24 cellular contexts compared by ENCODE assay signal in the genomic region with DNA sequence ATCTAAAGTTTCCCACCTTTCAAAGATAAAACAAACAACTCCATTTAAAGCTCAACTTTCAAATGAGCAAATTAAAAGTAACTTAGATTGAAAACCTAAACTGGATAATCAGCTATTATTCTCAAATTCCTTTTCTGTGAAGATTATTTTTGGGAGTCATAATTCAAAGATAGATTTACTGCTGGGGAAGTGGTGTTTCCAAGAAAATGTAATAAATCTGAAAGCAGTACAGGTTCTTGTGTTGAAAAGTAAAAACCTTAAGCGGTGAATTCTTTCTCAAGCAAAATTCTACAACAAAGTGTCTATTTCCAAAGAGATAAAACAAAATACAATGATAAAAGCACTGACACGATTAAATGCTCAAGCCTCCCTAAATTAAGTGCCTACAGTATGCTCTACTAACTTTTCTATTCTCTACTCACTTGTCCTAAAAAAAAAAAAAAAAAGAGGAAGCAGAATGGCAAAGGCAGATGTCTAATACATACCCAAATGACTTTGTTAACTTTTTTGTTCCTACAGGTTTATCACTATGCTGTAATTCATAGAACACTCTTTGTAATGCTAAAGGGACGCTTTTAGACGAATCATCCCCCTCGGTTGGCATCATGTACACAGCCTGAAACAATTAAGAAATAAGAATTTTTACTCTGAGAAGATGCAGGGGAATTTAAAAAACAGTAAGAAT. TPM values are rescaled to one million over a fixed set of nuclear protein-coding genes. Genes with fewer than 3 reads are reported as not detected.
A peak's percentile ranks its signal among the peaks of the same experiment; 100 is the strongest.
DNase-seq lines count a peak whose midpoint lies in the region; ATAC-seq and TF ChIP-seq lines count a peak whose summit lies in the region.
"Had no signal": no experiment of that assay in that cellular context is flagged by ENCODE, and none has a peak within 500 bp of the region (broad histone marks: within the 10 kb centered on the region; RNA-seq: fewer than 3 reads in every experiment).

No MANE protein-coding gene starts in this region.

- peak overlapping the region; percentile 18 for H3K27ac Mint-ChIP-seq in stimulated activated naive CD8-positive, alpha-beta T cell treated with anti-CD3 and anti-CD28 coated beads, Interleukin-15, Interleukin-2, amounts not matched to agents 100 ng/mL and 50 ng/mL, for 24 hours
- peak overlapping the region; percentile 45 for H3K27ac Mint-ChIP-seq in chondrocyte (ENCODE audit: unreplicated experiment)
- H3K27ac Mint-ChIP-seq: activated T-helper 1 cell treated with anti-CD3 and anti-CD28 coated beads, Interleukin-12 subunit alpha, Interleukin-12 subunit beta, Interleukin-2, Interleukin-4 antibody, amounts not matched to agents 30 ng/mL and 10 ng/mL and 1 ng/mL, durations not matched to agents 14 hours and 24 hours and 36 hours; CD4-positive, CD25-positive, alpha-beta regulatory T cell; dendritic cell treated with granulocyte-macrophage colony-stimulating factor and Interleukin-4, amounts not matched to agents 40 ng/mL and 50 ng/mL, for 4 days had no signal

- no peak for ATAC-seq in stimulated activated naive CD8-positive, alpha-beta T cell treated with anti-CD3 and anti-CD28 coated beads, Interleukin-15, Interleukin-2, amounts not matched to agents 100 U/mL and 50 U/mL, for 24 hours
- ATAC-seq in HG03280 (IDR thresholded peaks at IDR 0.05; ENCODE audit: unreplicated experiment), result no peak
- ATAC-seq: left ventricle myocardium superior had no signal

- no peak overlapping the region for H3K4me3 Mint-ChIP-seq in stimulated activated naive CD8-positive, alpha-beta T cell treated with anti-CD3 and anti-CD28 coated beads, Interleukin-15, Interleukin-2, amounts not matched to agents 100 ng/mL and 50 ng/mL, for 24 hours
- no peak overlapping the region for H3K4me3 Mint-ChIP-seq in chondrocyte (ENCODE audit: unreplicated experiment)
- H3K4me3 Mint-ChIP-seq: activated T-helper 1 cell treated with anti-CD3 and anti-CD28 coated beads, Interleukin-12 subunit alpha, Interleukin-12 subunit beta, Interleukin-2, Interleukin-4 antibody, amounts not matched to agents 30 ng/mL and 10 ng/mL and 1 ng/mL, durations not matched to agents 14 hours and 24 hours and 36 hours; CD4-positive, CD25-positive, alpha-beta regulatory T cell; dendritic cell treated with granulocyte-macrophage colony-stimulating factor and Interleukin-4, amounts not matched to agents 40 ng/mL and 50 ng/mL, for 4 days; neural crest cell had no signal

- no peaks in the 10 kb centered on the region for H3K9me3 Mint-ChIP-seq in stimulated activated naive CD8-positive, alpha-beta T cell treated with anti-CD3 and anti-CD28 coated beads, Interleukin-15, Interleukin-2, amounts not matched to agents 100 ng/mL and 50 ng/mL, for 24 hours
- no peaks in the 10 kb centered on the region for H3K9me3 Mint-ChIP-seq in chondrocyte (ENCODE audit: low read depth)
- H3K9me3 Mint-ChIP-seq: activated T-helper 1 cell treated with anti-CD3 and anti-CD28 coated beads, Interleukin-12 subunit alpha, Interleukin-12 subunit beta, Interleukin-2, Interleukin-4 antibody, amounts not matched to agents 30 ng/mL and 10 ng/mL and 1 ng/mL, durations not matched to agents 14 hours and 24 hours and 36 hours; dendritic cell treated with granulocyte-macrophage colony-stimulating factor and Interleukin-4, amounts not matched to agents 40 ng/mL and 50 ng/mL, for 4 days; neural crest cell had no signal

- H3K36me3 Mint-ChIP-seq in stimulated activated naive CD8-positive, alpha-beta T cell treated with anti-CD3 and anti-CD28 coated beads, Interleukin-15, Interleukin-2, amounts not matched to agents 100 ng/mL and 50 ng/mL, for 24 hours (ENCODE audit: low read depth), result peaks cover 91% of the 10 kb centered on the region
- peaks cover 50% of the 10 kb centered on the region for H3K36me3 Mint-ChIP-seq in chondrocyte (ENCODE audit: low read depth)

- in situ Hi-C loops in G401 (cut with HindIII; ENCODE audit: low sequenced_read_pairs), result no loop called here

- H3K4me1 Mint-ChIP-seq in stimulated activated naive CD8-positive, alpha-beta T cell treated with anti-CD3 and anti-CD28 coated beads, Interleukin-15, Interleukin-2, amounts not matched to agents 100 ng/mL and 50 ng/mL, for 24 hours (ENCODE audit: low read depth), result peaks cover 55% of the 10 kb centered on the region
- peaks cover 21% of the 10 kb centered on the region for H3K4me1 Mint-ChIP-seq in chondrocyte (ENCODE audit: low read depth)

- H3K27ac ChIP-seq in VCaP, result peak overlapping the region; percentile 67
- H3K27ac ChIP-seq: cardiac muscle cell, HL-60, thoracic aorta had no signal

- no peaks in the 10 kb centered on the region for H3K27me3 Mint-ChIP-seq in stimulated activated naive CD8-positive, alpha-beta T cell treated with anti-CD3 and anti-CD28 coated beads, Interleukin-15, Interleukin-2, amounts not matched to agents 100 ng/mL and 50 ng/mL, for 24 hours
- H3K27me3 Mint-ChIP-seq in chondrocyte (ENCODE audit: low read depth), result no peaks in the 10 kb centered on the region
- H3K27me3 Mint-ChIP-seq: CD4-positive, CD25-positive, alpha-beta regulatory T cell; dendritic cell treated with granulocyte-macrophage colony-stimulating factor and Interleukin-4, amounts not matched to agents 40 ng/mL and 50 ng/mL, for 4 days had no signal

- no peak for DNase-seq in stimulated activated naive CD8-positive, alpha-beta T cell treated with anti-CD3 and anti-CD28 coated beads, Interleukin-15, Interleukin-2, amounts not matched to agents 100 U/mL and 50 U/mL, for 24 hours
- DNase-seq in chondrocyte (ENCODE audit: low spot score) (no peak), G401 (ENCODE audit: low spot score) (no peak), COLO668 (lab: John Stamatoyannopoulos, UW; ENCODE audit: unreplicated experiment) (no peak), DMS 273 (lab: John Stamatoyannopoulos, UW; ENCODE audit: unreplicated experiment) (no peak)
- DNase-seq: CD4-positive, CD25-positive, alpha-beta regulatory T cell; GDM1; H7; hippocampal formation; left ventricle myocardium superior; MM.1S; NCI-H510A treated with DMSO at 0.1 percent for 48 hours; SIG-M5 had no signal

- TF ChIP-seq CTCF in VCaP (conservative IDR thresholded peaks at IDR 0.05) (no peak), chondrocyte (IDR thresholded peaks at IDR 0.05) (no peak)

RNA-seq across cellular contexts. Expression of a gene that starts 34.5 kb away (rescaled TPM):
- not detected in 3 replicates for total RNA-seq in chondrocyte
- total RNA-seq in G401 (2014; rRNA removed; shearing (Covaris generic)), result not detected in 2 replicates
- total RNA-seq: activated T-helper 1 cell treated with anti-CD3 and anti-CD28 coated beads, Interleukin-12 subunit alpha, Interleukin-12 subunit beta, Interleukin-2, Interleukin-4 antibody, amounts not matched to agents 30 ng/mL and 10 ng/mL and 1 ng/mL, durations not matched to agents 14 hours and 24 hours and 36 hours; cardiac muscle cell; CD4-positive, CD25-positive, alpha-beta regulatory T cell; endothelial cell of umbilical vein; H7; left ventricle myocardium superior; neural crest cell; posterior vena cava; thoracic aorta had no signal

RNA-seq across cellular contexts. Expression of a gene that starts 47.0 kb away (rescaled TPM):
- total RNA-seq in chondrocyte, result 80.3 to 90.6 TPM (median 81.1 TPM) in 3 replicates
- total RNA-seq in G401 (2014; rRNA removed; shearing (Covaris generic)), result 20.3 and 29.2 TPM in 2 replicates

RNA-seq across cellular contexts. Expression of a gene that starts 47.9 kb away (rescaled TPM):
- 46.5 to 57.4 TPM (median 54.1 TPM) in 3 replicates for total RNA-seq in chondrocyte
- 114 and 150 TPM in 2 replicates for total RNA-seq in G401 (2014; rRNA removed; shearing (Covaris generic))
